30 cellular contexts compared by ENCODE assay signal in the genomic region with DNA sequence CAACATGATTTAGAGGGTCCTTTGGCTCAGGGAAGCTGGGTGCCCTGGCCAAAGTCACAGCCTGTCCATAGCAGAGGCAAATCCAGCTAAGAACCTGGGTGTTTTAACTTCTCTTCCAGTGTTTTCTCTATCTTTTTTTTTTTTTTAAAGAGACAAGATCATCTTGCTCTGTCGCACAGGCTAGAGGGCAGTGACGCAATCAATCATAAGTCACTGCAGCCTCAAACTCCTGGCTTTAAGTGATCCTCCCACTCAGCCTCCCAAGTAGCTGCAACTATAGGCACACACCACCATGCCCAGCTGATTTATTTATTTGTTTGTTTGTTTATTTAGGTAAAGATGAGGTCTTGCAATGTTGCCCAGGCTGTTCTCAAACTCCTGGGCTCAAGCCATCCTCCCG. TPM values are rescaled to one million over a fixed set of nuclear protein-coding genes. Genes with fewer than 3 reads are reported as not detected.
"Had no signal": no experiment of that assay in that cellular context is flagged by ENCODE, and none has a peak within 500 bp of the region (broad histone marks: within the 10 kb centered on the region; RNA-seq: fewer than 3 reads in every experiment).

No MANE protein-coding gene starts in this region.

- DNase-seq: activated CD4-positive, alpha-beta T cell treated with anti-CD3 and anti-CD28 coated beads for 36 hours; activated CD4-positive, alpha-beta T cell treated with anti-CD3 and anti-CD28 coated beads, Interleukin-2, amount 10 ng/mL, durations not matched to agents 7 days and 5 days; activated CD4-positive, alpha-beta T cell treated with anti-CD3 and anti-CD28 coated beads, Interleukin-2, amount 50 U/mL, for 48 hours; activated CD8-positive, alpha-beta T cell treated with anti-CD3 and anti-CD28 coated beads, Interleukin-2, amount 10 ng/mL, durations not matched to agents 7 days and 5 days; activated naive CD4-positive, alpha-beta T cell treated with anti-CD3 and anti-CD28 coated beads, Interleukin-2, amount 10 ng/mL, durations not matched to agents 7 days and 5 days; activated naive CD8-positive, alpha-beta T cell treated with anti-CD3 and anti-CD28 coated beads, Interleukin-2, amount 50 U/mL, for 24 hours; activated T-cell treated with anti-CD3 and anti-CD28 coated beads, Interleukin-2, amount 50 U/mL, for 24 hours; anterior cingulate cortex; caudate nucleus; cerebellar nuclear complex; KBM-7; NCI-H1048; NCI-H1105 treated with DMSO at 0.1 percent for 48 hours; NCI-H1436; NCI-H1694; NCI-H1930; NCI-H2081 treated with DMSO at 0.1 percent for 48 hours; NCI-H226; NCI-H446 treated with DMSO at 0.1 percent for 48 hours; NCI-H69; PC-3; Peyer's patch; RPMI8226; SJCRH30 had no signal

- H3K4me3 ChIP-seq: Peyer's patch, SJCRH30, SK-N-MC had no signal

- H3K27ac ChIP-seq: Peyer's patch, SJCRH30, SK-N-MC had no signal

- H3K4me1 ChIP-seq: Peyer's patch, SJCRH30 had no signal

- H3K9me3 ChIP-seq: Peyer's patch, SJCRH30 had no signal

- ATAC-seq: activated CD4-positive, alpha-beta T cell treated with anti-CD3 and anti-CD28 coated beads for 36 hours; activated CD4-positive, CD25-positive, alpha-beta regulatory T cell treated with anti-CD3 and anti-CD28 coated beads, Interleukin-2, amount 50 U/mL, for 24 hours; activated CD8-positive, alpha-beta T cell treated with anti-CD3 and anti-CD28 coated beads, Interleukin-2, amount 10 ng/mL, durations not matched to agents 7 days and 5 days; activated naive CD8-positive, alpha-beta T cell treated with anti-CD3 and anti-CD28 coated beads, Interleukin-2, amount 50 U/mL, for 24 hours; PC-3; WTC11 had no signal

- H3K36me3 ChIP-seq: Peyer's patch, SJCRH30 had no signal

- FAIRE-seq: bronchial epithelial cell had no signal

- H3K27me3 ChIP-seq: Peyer's patch, SJCRH30 had no signal

RNA-seq across cellular contexts. Expression of a gene that starts 14.8 kb away (rescaled TPM):
- total RNA-seq: activated CD4-positive, alpha-beta T cell treated with anti-CD3 and anti-CD28 coated beads for 36 hours; activated CD4-positive, alpha-beta T cell treated with anti-CD3 and anti-CD28 coated beads, Interleukin-2, amount 10 ng/mL, durations not matched to agents 7 days and 5 days; activated CD8-positive, alpha-beta T cell treated with anti-CD3 and anti-CD28 coated beads, Interleukin-2, amount 10 ng/mL, durations not matched to agents 7 days and 5 days; activated T-helper 2 cell treated with anti-CD3 and anti-CD28 coated beads, Interferon-gamma antibody, Interleukin-2, Interleukin-4, amounts not matched to agents 10 μg/mL and 5 μg/mL and 100 μg/mL, durations not matched to agents 14 hours and 24 hours and 36 hours; bronchial epithelial cell; MCF 10A had no signal
